ENCODE assay signal across 25 cellular contexts in the genomic region with DNA sequence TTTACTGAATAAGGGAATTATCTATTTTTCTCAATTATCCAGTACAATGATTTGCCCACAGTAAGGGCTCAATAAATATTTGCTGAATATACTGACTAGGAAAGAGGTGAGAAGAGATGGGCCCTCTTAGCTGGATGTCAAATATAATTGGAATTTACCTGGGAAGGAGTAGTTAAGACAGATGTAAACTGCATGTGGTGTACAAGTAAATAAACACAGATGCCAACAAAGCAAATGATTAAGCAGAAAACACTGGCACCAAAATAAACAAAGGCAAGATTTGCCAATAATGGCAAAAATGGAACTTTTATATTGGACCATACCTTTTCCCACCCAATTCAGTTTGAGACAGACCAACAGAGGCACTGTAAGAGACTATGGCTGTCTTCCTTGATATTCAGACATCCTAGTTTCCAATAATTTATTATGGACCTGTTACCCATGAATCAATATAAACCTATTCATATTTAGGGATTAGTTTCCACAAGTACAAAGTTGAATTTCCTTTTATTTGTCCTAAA. TPM values are rescaled to one million over a fixed set of nuclear protein-coding genes. Genes with fewer than 3 reads are reported as not detected.
DNase-seq lines count a peak whose midpoint lies in the region; ATAC-seq and TF ChIP-seq lines count a peak whose summit lies in the region.
"Had no signal": no experiment of that assay in that cellular context is flagged by ENCODE, and none has a peak within 500 bp of the region (broad histone marks: within the 10 kb centered on the region; RNA-seq: fewer than 3 reads in every experiment).

No MANE protein-coding gene starts in this region.

- peak overlapping the region; percentile 48 for H3K9ac ChIP-seq in mesenchymal stem cell (ENCODE audit: low read length)
- H3K9ac ChIP-seq: parathyroid adenoma had no signal

- TF ChIP-seq CTCF in CD4-positive, alpha-beta T cell (IDR thresholded peaks at IDR 0.05) = no peak
- TF ChIP-seq CTCF in VCaP (conservative IDR thresholded peaks at IDR 0.05) (no peak), mesothelial cell of epicardium (IDR thresholded peaks at IDR 0.05; ENCODE audit: unreplicated experiment) (no peak)

- no peak overlapping the region for H4K8ac ChIP-seq in mesenchymal stem cell (ENCODE audit: low read length)

- no peaks in the 10 kb centered on the region for H3K27me3 ChIP-seq in CD4-positive, alpha-beta T cell (ENCODE audit: control insufficient read depth, insufficient read depth, low read length)
- no peaks in the 10 kb centered on the region for H3K27me3 ChIP-seq in mesenchymal stem cell (ENCODE audit: control insufficient read depth in 1 of 2, insufficient read depth in 1 of 2, low read length in 2 of 2)
- H3K27me3 ChIP-seq: Peyer's patch had no signal

- peaks cover 63% of the 10 kb centered on the region for H3K36me3 Mint-ChIP-seq in activated CD4-positive, alpha-beta memory T cell treated with anti-CD3 and anti-CD28 coated beads for 36 hours
- peaks cover 77% of the 10 kb centered on the region for H3K36me3 Mint-ChIP-seq in activated CD4-positive, alpha-beta memory T cell treated with anti-CD3 and anti-CD28 coated beads, Interleukin-2, amount 10 ng/mL, durations not matched to agents 7 days and 5 days (ENCODE audit: low read depth)
- peaks cover 93% of the 10 kb centered on the region for H3K36me3 Mint-ChIP-seq in CD4-positive, alpha-beta T cell (ENCODE audit: low read depth)
- peaks cover 38% of the 10 kb centered on the region for H3K36me3 Mint-ChIP-seq in mesothelial cell of epicardium

- H3K9me3 ChIP-seq in CD4-positive, alpha-beta T cell (ENCODE audit: control insufficient read depth, low read length) = no peaks in the 10 kb centered on the region
- H3K9me3 ChIP-seq in mesenchymal stem cell (ENCODE audit: control insufficient read depth, low read length) = no peaks in the 10 kb centered on the region
- H3K9me3 ChIP-seq: Peyer's patch had no signal

- no peak overlapping the region for H3K4me3 Mint-ChIP-seq in activated CD4-positive, alpha-beta memory T cell treated with anti-CD3 and anti-CD28 coated beads for 36 hours
- H3K4me3 Mint-ChIP-seq in activated CD4-positive, alpha-beta memory T cell treated with anti-CD3 and anti-CD28 coated beads, Interleukin-2, amount 10 ng/mL, durations not matched to agents 7 days and 5 days = no peak overlapping the region
- H3K4me3 Mint-ChIP-seq in CD4-positive, alpha-beta T cell = no peak overlapping the region
- H3K4me3 Mint-ChIP-seq in mesothelial cell of epicardium = no peak overlapping the region
- H3K4me3 Mint-ChIP-seq: H9, naive B cell had no signal

- H2AFZ ChIP-seq in mesenchymal stem cell (ENCODE audit: low read depth, low read length) = no peak overlapping the region
- H2AFZ ChIP-seq: parathyroid adenoma had no signal

- peak overlapping the region; percentile 64 for H3K27ac Mint-ChIP-seq in activated CD4-positive, alpha-beta memory T cell treated with anti-CD3 and anti-CD28 coated beads for 36 hours
- H3K27ac Mint-ChIP-seq in activated CD4-positive, alpha-beta memory T cell treated with anti-CD3 and anti-CD28 coated beads, Interleukin-2, amount 10 ng/mL, durations not matched to agents 7 days and 5 days = no peak overlapping the region
- peak overlapping the region; percentile 24 for H3K27ac Mint-ChIP-seq in CD4-positive, alpha-beta T cell
- H3K27ac Mint-ChIP-seq in mesothelial cell of epicardium = no peak overlapping the region

- no peak overlapping the region for H2BK12ac ChIP-seq in mesenchymal stem cell (ENCODE audit: low read length in 2 of 2)

- intact Hi-C loops in activated CD4-positive, alpha-beta memory T cell treated with anti-CD3 and anti-CD28 coated beads for 36 hours (cut with micrococcal nuclease) = no loop called here
- intact Hi-C loops in CD4-positive, alpha-beta T cell (cut with DNase I, micrococcal nuclease) = no loop called here

- POLR2A ChIA-PET in activated CD4-positive, alpha-beta memory T cell treated with anti-CD3 and anti-CD28 coated beads for 36 hours (lab: Charles Lee) = interaction anchor here (1.5 to 2.9 kb wide), 2 partner anchors 10 to 14 kb away, joined by 5 to 16 read pairs; partner anchors contain the start of gene SRSF10
- POLR2A ChIA-PET in activated CD4-positive, alpha-beta memory T cell treated with anti-CD3 and anti-CD28 coated beads, Interleukin-2, amount 10 ng/mL, durations not matched to agents 7 days and 5 days (lab: Charles Lee) = interaction anchor here (15.2 kb wide), 1 partner anchor 11 kb away, joined by 515 read pairs; the partner anchor contains the start of gene SRSF10
- POLR2A ChIA-PET in CD4-positive, alpha-beta T cell (lab: Charles Lee) = interaction anchor here (3.6 to 8.5 kb wide), 2 partner anchors 7 to 11 kb away, joined by 18 to 164 read pairs; partner anchors contain the start of genes PNRC2 and SRSF10

- H3K27me3 Mint-ChIP-seq in activated CD4-positive, alpha-beta memory T cell treated with anti-CD3 and anti-CD28 coated beads for 36 hours = no peaks in the 10 kb centered on the region
- no peaks in the 10 kb centered on the region for H3K27me3 Mint-ChIP-seq in activated CD4-positive, alpha-beta memory T cell treated with anti-CD3 and anti-CD28 coated beads, Interleukin-2, amount 10 ng/mL, durations not matched to agents 7 days and 5 days
- no peaks in the 10 kb centered on the region for H3K27me3 Mint-ChIP-seq in CD4-positive, alpha-beta T cell
- no peaks in the 10 kb centered on the region for H3K27me3 Mint-ChIP-seq in mesothelial cell of epicardium (ENCODE audit: low read depth)
- H3K27me3 Mint-ChIP-seq: naive B cell had no signal

- H3K18ac ChIP-seq in mesenchymal stem cell (ENCODE audit: low read depth in 1 of 2, low read length in 2 of 2) = no peak overlapping the region

- no peaks in the 10 kb centered on the region for H3K4me1 ChIP-seq in mesenchymal stem cell (ENCODE audit: control insufficient read depth, insufficient read depth, low read depth, low read length)
- H3K4me1 ChIP-seq: parathyroid adenoma had no signal

- no peak overlapping the region for H2BK15ac ChIP-seq in mesenchymal stem cell (ENCODE audit: low read depth, poor library complexity, severe bottlenecking)

- H3K4ac ChIP-seq in mesenchymal stem cell (ENCODE audit: low read depth in 1 of 2, low read length in 2 of 2) = no peak overlapping the region

- H3K27ac ChIP-seq in CD4-positive, alpha-beta T cell (ENCODE audit: low read depth, low read length) = no peak overlapping the region
- peak overlapping the region; percentile 27; the same call in 1 of the 2 replicates for H3K27ac ChIP-seq in VCaP
- no peak overlapping the region for H3K27ac ChIP-seq in mesenchymal stem cell (ENCODE audit: low read length, poor library complexity, severe bottlenecking)
- H3K27ac ChIP-seq: parathyroid adenoma, Peyer's patch had no signal

- no peak overlapping the region for H2AK5ac ChIP-seq in mesenchymal stem cell (ENCODE audit: low read length, severe bottlenecking)

- H4K91ac ChIP-seq in mesenchymal stem cell (ENCODE audit: low read length) = no peak overlapping the region

- no peak for ATAC-seq in CD4-positive, alpha-beta T cell (ENCODE audit: poor library complexity)
- ATAC-seq in HG03432 (IDR thresholded peaks at IDR 0.05; ENCODE audit: unreplicated experiment) = no peak

- H2BK120ac ChIP-seq in mesenchymal stem cell (ENCODE audit: low read depth, low read length) = no peak overlapping the region

- H3K9me3 Mint-ChIP-seq in activated CD4-positive, alpha-beta memory T cell treated with anti-CD3 and anti-CD28 coated beads for 36 hours = no peaks in the 10 kb centered on the region
- no peaks in the 10 kb centered on the region for H3K9me3 Mint-ChIP-seq in activated CD4-positive, alpha-beta memory T cell treated with anti-CD3 and anti-CD28 coated beads, Interleukin-2, amount 10 ng/mL, durations not matched to agents 7 days and 5 days
- no peaks in the 10 kb centered on the region for H3K9me3 Mint-ChIP-seq in CD4-positive, alpha-beta T cell
- no peaks in the 10 kb centered on the region for H3K9me3 Mint-ChIP-seq in mesothelial cell of epicardium
- H3K9me3 Mint-ChIP-seq: H9, naive B cell had no signal

- no peak overlapping the region for H3K4me2 ChIP-seq in mesenchymal stem cell (ENCODE audit: low read length, poor library complexity, severe bottlenecking)

- CTCF ChIA-PET in activated CD4-positive, alpha-beta memory T cell treated with anti-CD3 and anti-CD28 coated beads for 36 hours (lab: Charles Lee) = interaction anchor here (1.1 kb wide), 1 partner anchor 156 kb away, joined by 3 read pairs; no protein-coding TSS in a partner anchor
- CTCF ChIA-PET in activated CD4-positive, alpha-beta memory T cell treated with anti-CD3 and anti-CD28 coated beads, Interleukin-2, amount 10 ng/mL, durations not matched to agents 7 days and 5 days (lab: Charles Lee) = no interaction called here
- CTCF ChIA-PET in CD4-positive, alpha-beta T cell (lab: Charles Lee) = no interaction called here

- H3K23ac ChIP-seq in mesenchymal stem cell (ENCODE audit: low read length in 2 of 2) = no peak overlapping the region

- no peak for DNase-seq in activated CD4-positive, alpha-beta memory T cell treated with anti-CD3 and anti-CD28 coated beads for 36 hours
- DNase-seq in activated CD4-positive, alpha-beta memory T cell treated with anti-CD3 and anti-CD28 coated beads, Interleukin-2, amount 10 ng/mL, durations not matched to agents 7 days and 5 days = no peak
- no peak for DNase-seq in CD4-positive, alpha-beta T cell
- DNase-seq in mesenchymal stem cell = no peak
- no peak for DNase-seq in mesothelial cell of epicardium (ENCODE audit: low spot score in 2 of 2, unreplicated experiment in 2 of 2)
- DNase-seq in SW480 (ENCODE audit: low spot score) = no peak
- DNase-seq: activated CD4-positive, alpha-beta T cell treated with anti-CD3 and anti-CD28 coated beads for 48 hours; activated T-cell treated with anti-CD3 and anti-CD28 coated beads for 4 hours; C1 segment of cervical spinal cord; dermis blood vessel endothelial cell; DMS 273 treated with DMSO at 0.1 percent for 48 hours; H9; hippocampal formation; islet precursor cell; naive B cell; NCI-H187; NCI-H226; Peyer's patch; stimulated activated CD4-positive, alpha-beta T cell treated with anti-CD3 and anti-CD28 coated beads, Interleukin-2, amount 100 ng/mL, for 48 hours had no signal

- no peak overlapping the region for H3K4me3 ChIP-seq in mesenchymal stem cell (ENCODE audit: insufficient read depth in 1 of 2, low read depth in 1 of 2, low read length in 2 of 2)
- H3K4me3 ChIP-seq: Peyer's patch had no signal

- no peak overlapping the region for H2BK5ac ChIP-seq in mesenchymal stem cell (ENCODE audit: low read depth, low read length, poor library complexity, severe bottlenecking)

- H3K4me1 Mint-ChIP-seq in activated CD4-positive, alpha-beta memory T cell treated with anti-CD3 and anti-CD28 coated beads for 36 hours (ENCODE audit: low read depth) = peaks cover 65% of the 10 kb centered on the region
- H3K4me1 Mint-ChIP-seq in activated CD4-positive, alpha-beta memory T cell treated with anti-CD3 and anti-CD28 coated beads, Interleukin-2, amount 10 ng/mL, durations not matched to agents 7 days and 5 days = peaks cover 71% of the 10 kb centered on the region
- H3K4me1 Mint-ChIP-seq in CD4-positive, alpha-beta T cell (ENCODE audit: low read depth) = peaks cover 59% of the 10 kb centered on the region
- H3K4me1 Mint-ChIP-seq in mesothelial cell of epicardium = peaks cover 20% of the 10 kb centered on the region
- H3K4me1 Mint-ChIP-seq: H9 had no signal

- H3K79me1 ChIP-seq in mesenchymal stem cell (replicated peaks; ENCODE audit: low read length, poor library complexity, severe bottlenecking) = no peaks in the 10 kb centered on the region

- peaks cover under 1 to 87% of the 10 kb centered on the region in 2 experiments for H3K36me3 ChIP-seq in mesenchymal stem cell (ENCODE audit: control insufficient read depth in 1 of 2, insufficient read depth in 2 of 2, low read depth in 1 of 2, low read length in 2 of 2)

- H3K14ac ChIP-seq in mesenchymal stem cell (ENCODE audit: low read length in 2 of 2) = no peak overlapping the region

RNA-seq across cellular contexts. Expression of gene PNRC2, which starts 7.4 kb away (rescaled TPM):
- 100 to 1,000 TPM; 116 to 120 TPM for total RNA-seq in activated CD4-positive, alpha-beta memory T cell treated with anti-CD3 and anti-CD28 coated beads for 36 hours
- 100 to 1,000 TPM; 153 to 158 TPM for total RNA-seq in activated CD4-positive, alpha-beta memory T cell treated with anti-CD3 and anti-CD28 coated beads, Interleukin-2, amount 10 ng/mL, durations not matched to agents 7 days and 5 days
- 100 to 1,000 TPM; 172 to 183 TPM for total RNA-seq in CD4-positive, alpha-beta T cell
- polyA plus RNA-seq in mesenchymal stem cell (2013, experiment 1 of 2) = 74.1 TPM
- 72.8 TPM for polyA plus RNA-seq in mesenchymal stem cell (2013, experiment 2 of 2)
- total RNA-seq in mesothelial cell of epicardium = 134 to 150 TPM (median 149 TPM) in 3 replicates

RNA-seq across cellular contexts. Expression of gene SRSF10, which starts 13.1 kb away (rescaled TPM):
- 100 to 1,000 TPM; 175 to 184 TPM for total RNA-seq in activated CD4-positive, alpha-beta memory T cell treated with anti-CD3 and anti-CD28 coated beads for 36 hours
- 100 to 1,000 TPM; 191 to 192 TPM for total RNA-seq in activated CD4-positive, alpha-beta memory T cell treated with anti-CD3 and anti-CD28 coated beads, Interleukin-2, amount 10 ng/mL, durations not matched to agents 7 days and 5 days
- total RNA-seq in CD4-positive, alpha-beta T cell = 100 to 1,000 TPM; 346 to 356 TPM
- 56.5 TPM for polyA plus RNA-seq in mesenchymal stem cell (2013, experiment 1 of 2)
- 54.6 TPM for polyA plus RNA-seq in mesenchymal stem cell (2013, experiment 2 of 2)
- 201 to 216 TPM (median 208 TPM) in 3 replicates for total RNA-seq in mesothelial cell of epicardium

RNA-seq across cellular contexts. Expression of gene CNR2, which starts 53.9 kb away (rescaled TPM):
- not detected for total RNA-seq in activated CD4-positive, alpha-beta memory T cell treated with anti-CD3 and anti-CD28 coated beads for 36 hours
- total RNA-seq in activated CD4-positive, alpha-beta memory T cell treated with anti-CD3 and anti-CD28 coated beads, Interleukin-2, amount 10 ng/mL, durations not matched to agents 7 days and 5 days = under 1 TPM in 1 of 2 experiments, not detected in 1; 0.08 TPM
- under 1 TPM in 1 of 2 experiments, not detected in 1; 0.05 TPM for total RNA-seq in CD4-positive, alpha-beta T cell
- polyA plus RNA-seq in mesenchymal stem cell (2013, experiment 1 of 2) = not detected
- not detected for polyA plus RNA-seq in mesenchymal stem cell (2013, experiment 2 of 2)
- not detected in 3 replicates for total RNA-seq in mesothelial cell of epicardium
- total RNA-seq: dermis blood vessel endothelial cell, H9, lung microvascular endothelial cell, M059J had no signal
- polyA plus RNA-seq: urinary bladder had no signal

Comparison
In these comparisons a context has a peak if more than half of its experiments do, and no peak if none do; other contexts are left out.
1. H3K27ac Mint-ChIP-seq: peak in activated CD4-positive, alpha-beta memory T cell treated with anti-CD3 and anti-CD28 coated beads for 36 hours (single experiment) and CD4-positive, alpha-beta T cell (single experiment); none in activated CD4-positive, alpha-beta memory T cell treated with anti-CD3 and anti-CD28 coated beads, Interleukin-2, amount 10 ng/mL, durations not matched to agents 7 days and 5 days (single experiment) and mesothelial cell of epicardium (single experiment).